Comparison of ENCODE assay signal across 10 cellular contexts in the genomic region with DNA sequence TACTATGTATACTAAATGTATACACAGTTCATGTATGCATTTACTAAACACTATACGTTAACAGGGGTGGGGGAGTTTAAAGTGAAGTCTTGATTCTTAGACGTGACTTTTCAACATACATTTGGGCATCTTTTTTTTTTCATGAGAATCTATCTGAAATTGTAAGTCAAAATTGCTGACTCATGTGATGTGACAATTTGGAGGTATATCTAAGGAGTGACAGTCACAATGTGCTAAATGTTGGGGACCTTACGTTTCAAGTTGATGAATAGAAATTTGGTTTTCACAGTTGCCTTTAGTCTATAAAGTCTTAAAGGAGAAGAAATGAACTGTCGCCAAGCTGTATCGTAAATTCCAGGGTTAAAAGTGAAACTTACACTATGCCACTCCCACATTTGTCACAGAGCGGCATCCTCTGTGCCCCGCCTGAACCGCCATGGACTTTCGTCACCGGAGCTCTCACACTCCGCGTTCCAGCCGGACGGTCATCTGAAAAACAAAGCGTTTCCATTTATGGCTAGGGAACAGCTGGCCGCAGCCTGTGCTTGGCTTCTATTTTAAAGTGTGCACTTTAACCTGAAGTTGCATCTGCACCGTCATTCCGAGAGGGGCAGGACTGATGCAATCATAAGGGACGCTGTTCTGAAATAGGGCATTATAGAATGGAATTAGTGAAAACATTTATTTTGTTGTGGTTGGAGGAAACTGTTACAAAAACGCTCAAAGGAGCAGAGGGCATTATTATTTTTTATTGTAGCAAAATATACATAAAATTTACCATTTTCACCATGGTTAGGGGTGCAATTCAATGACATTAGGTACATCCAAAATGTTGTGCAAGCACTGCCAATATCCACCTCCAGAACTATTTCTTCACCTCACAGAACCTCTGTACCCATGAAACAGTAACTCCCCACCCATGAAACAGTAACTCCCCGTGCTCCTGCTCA. TPM values are rescaled to one million over a fixed set of nuclear protein-coding genes. Genes with fewer than 3 reads are reported as not detected.
A peak's percentile ranks its signal among the peaks of the same experiment; 100 is the strongest.
DNase-seq lines count a peak whose midpoint lies in the region; ATAC-seq and TF ChIP-seq lines count a peak whose summit lies in the region.
"Had no signal": no experiment of that assay in that cellular context is flagged by ENCODE, and none has a peak within 500 bp of the region (broad histone marks: within the 10 kb centered on the region; RNA-seq: fewer than 3 reads in every experiment).

No MANE protein-coding gene starts in this region.

- in situ Hi-C loops in transverse colon (cut with MboI; ENCODE audit: low pct_ligation_motif_present in 1 of 4, low pct_unique_long_range_greater_than_20kb in 1 of 4, low sequenced_read_pairs in 3 of 4) = no loop called here
- in situ Hi-C loops in GM13977 (cut with MboI; ENCODE audit: low pct_unique_long_range_greater_than_20kb, low sequenced_read_pairs, unreplicated experiment) = no loop called here

- no peak overlapping the region for H3K4me3 Mint-ChIP-seq in activated CD4-positive, alpha-beta memory T cell treated with anti-CD3 and anti-CD28 coated beads, Interleukin-2, amount 10 ng/mL, durations not matched to agents 7 days and 5 days
- H3K4me3 Mint-ChIP-seq: activated CD8-positive, alpha-beta T cell treated with anti-CD3 and anti-CD28 coated beads for 36 hours; central memory CD8-positive, alpha-beta T cell had no signal

- ATAC-seq in lung (ENCODE audit: insufficient read depth, low FRiP score) = peak; percentile 31
- ATAC-seq: activated CD8-positive, alpha-beta T cell treated with anti-CD3 and anti-CD28 coated beads for 36 hours had no signal

- TF ChIP-seq EP300 in transverse colon (IDR thresholded peaks at IDR 0.05; ENCODE audit: low read depth) = peak; percentile 68

- H3K9me3 ChIP-seq in colonic mucosa = no peaks in the 10 kb centered on the region
- H3K9me3 ChIP-seq in lung (ENCODE audit: control insufficient read depth in 2 of 2, insufficient read depth in 1 of 2, low read length in 1 of 2) = peaks cover 0 to 7% of the 10 kb centered on the region in 2 donors
- H3K9me3 ChIP-seq in transverse colon = no peaks in the 10 kb centered on the region

- H3K27me3 ChIP-seq in colonic mucosa (no peaks in the 10 kb centered on the region), lung (ENCODE audit: control insufficient read depth, insufficient read depth) (no peaks in the 10 kb centered on the region), transverse colon (no peaks in the 10 kb centered on the region)

- H3K9ac ChIP-seq in colonic mucosa (ENCODE audit: low read depth in 2 of 2, low read length in 2 of 2) = no peak overlapping the region

- POLR2A ChIA-PET in activated CD4-positive, alpha-beta memory T cell treated with anti-CD3 and anti-CD28 coated beads, Interleukin-2, amount 10 ng/mL, durations not matched to agents 7 days and 5 days (lab: Charles Lee) = no interaction called here

- intact Hi-C loops in colonic mucosa (cut with DNase I) = no loop called here
- intact Hi-C loops in transverse colon (cut with DNase I; ENCODE audit: low total_unique reads) = no loop called here

- no peak overlapping the region for H3K27ac Mint-ChIP-seq in activated CD4-positive, alpha-beta memory T cell treated with anti-CD3 and anti-CD28 coated beads, Interleukin-2, amount 10 ng/mL, durations not matched to agents 7 days and 5 days
- H3K27ac Mint-ChIP-seq: activated CD8-positive, alpha-beta T cell treated with anti-CD3 and anti-CD28 coated beads for 36 hours had no signal

- TF ChIP-seq CTCF in colonic mucosa (IDR thresholded peaks at IDR 0.05) = no peak
- TF ChIP-seq CTCF in lung (IDR thresholded peaks at IDR 0.05; ENCODE audit: control extremely low read depth, extremely low read depth) = no peak
- no peak for TF ChIP-seq CTCF in transverse colon (IDR thresholded peaks at IDR 0.05)
- TF ChIP-seq CTCF in GM13977 (IDR thresholded peaks at IDR 0.05; ENCODE audit: extremely low read depth, insufficient read depth, missing control alignments) = no peak

- TF ChIP-seq POLR2A in transverse colon (IDR thresholded peaks at IDR 0.05) = no peak

- H3K4me1 ChIP-seq in colonic mucosa (no peaks in the 10 kb centered on the region), lung (ENCODE audit: control insufficient read depth in 2 of 2, insufficient read depth in 2 of 2, low read length in 2 of 2) (no peaks in the 10 kb centered on the region), transverse colon (peaks cover 0 to 11% (median 0%) of the 10 kb centered on the region in 4 donors)

- no peak overlapping the region for H3K4me3 ChIP-seq in colonic mucosa
- no peak overlapping the region for H3K4me3 ChIP-seq in lung
- H3K4me3 ChIP-seq in transverse colon = peak overlapping the region in 1 of 4 donors; percentile 18

- DNase-seq in HuH-7.5 (ENCODE audit: low spot score) = peak; percentile 13
- peak; percentile 77 for DNase-seq in colonic mucosa
- DNase-seq in lung (ENCODE audit: low spot score) = peak; percentile 42
- DNase-seq in transverse colon = peak; percentile 82
- no peak for DNase-seq in activated CD4-positive, alpha-beta memory T cell treated with anti-CD3 and anti-CD28 coated beads, Interleukin-2, amount 10 ng/mL, durations not matched to agents 7 days and 5 days
- no peak for DNase-seq in Kasumi-1 (lab: John Stamatoyannopoulos, UW)
- DNase-seq in GM13977 (ENCODE audit: low spot score) = no peak
- DNase-seq in GM03348 (ENCODE audit: low spot score) = no peak
- DNase-seq: activated CD8-positive, alpha-beta T cell treated with anti-CD3 and anti-CD28 coated beads for 36 hours had no signal

- peaks cover 27% of the 10 kb centered on the region for H3K27me3 Mint-ChIP-seq in activated CD4-positive, alpha-beta memory T cell treated with anti-CD3 and anti-CD28 coated beads, Interleukin-2, amount 10 ng/mL, durations not matched to agents 7 days and 5 days

- CTCF ChIA-PET in activated CD4-positive, alpha-beta memory T cell treated with anti-CD3 and anti-CD28 coated beads, Interleukin-2, amount 10 ng/mL, durations not matched to agents 7 days and 5 days (lab: Charles Lee) = no interaction called here

- H3K36me3 ChIP-seq in colonic mucosa (no peaks in the 10 kb centered on the region), lung (ENCODE audit: control insufficient read depth in 2 of 2, insufficient read depth in 2 of 2, low read length in 2 of 2) (peaks cover 2 to 11% of the 10 kb centered on the region in 2 donors), transverse colon (no peaks in the 10 kb centered on the region)

- H3K27ac ChIP-seq in colonic mucosa (peak overlapping the region; percentile 22), lung (ENCODE audit: low read depth in 1 of 2, low read length in 1 of 2) (peak overlapping the region in 1 of 2 donors; percentile 61), transverse colon (peak overlapping the region; percentile 62 to 77 (median 68))

- no peaks in the 10 kb centered on the region for H3K4me1 Mint-ChIP-seq in activated CD4-positive, alpha-beta memory T cell treated with anti-CD3 and anti-CD28 coated beads, Interleukin-2, amount 10 ng/mL, durations not matched to agents 7 days and 5 days
- H3K4me1 Mint-ChIP-seq: central memory CD8-positive, alpha-beta T cell had no signal

- no peaks in the 10 kb centered on the region for H3K36me3 Mint-ChIP-seq in activated CD4-positive, alpha-beta memory T cell treated with anti-CD3 and anti-CD28 coated beads, Interleukin-2, amount 10 ng/mL, durations not matched to agents 7 days and 5 days (ENCODE audit: low read depth)

- H3K9me3 Mint-ChIP-seq in activated CD4-positive, alpha-beta memory T cell treated with anti-CD3 and anti-CD28 coated beads, Interleukin-2, amount 10 ng/mL, durations not matched to agents 7 days and 5 days = no peaks in the 10 kb centered on the region
- H3K9me3 Mint-ChIP-seq: central memory CD8-positive, alpha-beta T cell had no signal

- 71 to 81% methylated on average over 21 of the region's 21 CpGs for WGBS in lung, 2 donors
- WGBS in transverse colon (ENCODE audit: low coverage in 1 of 2), 2 donors = 44 to 46% methylated on average over 6 to 21 of the region's 21 CpGs

RNA-seq across cellular contexts. Expression of a gene that starts 30.9 kb away (rescaled TPM):
- total RNA-seq in colonic mucosa (10 to 100 TPM in 1 of 2 donors, 1 to 10 TPM in 1; 5.0 to 34.9 TPM), lung (10 to 100 TPM; 42.0 to 58.1 TPM), transverse colon (100 to 1,000 TPM in 2 of 4 donors, 10 to 100 TPM in 2; 81.9 to 209 (median 115) TPM)
- 10 to 100 TPM; 21.5 to 25.8 TPM for polyA plus RNA-seq in lung
- not detected for total RNA-seq in activated CD4-positive, alpha-beta memory T cell treated with anti-CD3 and anti-CD28 coated beads, Interleukin-2, amount 10 ng/mL, durations not matched to agents 7 days and 5 days
- total RNA-seq: activated CD8-positive, alpha-beta T cell treated with anti-CD3 and anti-CD28 coated beads for 36 hours had no signal

RNA-seq across cellular contexts. Expression of a gene that starts 32.8 kb away (rescaled TPM):
- 1 to 10 TPM; 3.6 TPM for total RNA-seq in colonic mucosa
- total RNA-seq in lung = 1 to 10 TPM; 1.2 to 1.8 TPM
- under 1 TPM; 0.31 to 0.61 TPM for polyA plus RNA-seq in lung
- 1 to 10 TPM in 2 of 4 donors, not detected in 2; 2.5 to 3.0 TPM for total RNA-seq in transverse colon
- not detected for total RNA-seq in activated CD4-positive, alpha-beta memory T cell treated with anti-CD3 and anti-CD28 coated beads, Interleukin-2, amount 10 ng/mL, durations not matched to agents 7 days and 5 days

Comparison
In these comparisons a context has a peak if more than half of its experiments do, and no peak if none do; other contexts are left out.
1. DNase-seq: peak in HuH-7.5 (single experiment), colonic mucosa (single experiment), lung (single experiment) and transverse colon (single experiment); none in activated CD4-positive, alpha-beta memory T cell treated with anti-CD3 and anti-CD28 coated beads, Interleukin-2, amount 10 ng/mL, durations not matched to agents 7 days and 5 days (single experiment), Kasumi-1 (0 of 2), GM13977 (single experiment) and GM03348 (single experiment).
2. RNA of a gene that starts 30.9 kb away (total RNA-seq): 81.9 to 209 TPM in transverse colon, 42.0 to 58.1 TPM in lung and 5.0 to 34.9 TPM in colonic mucosa; not detected in activated CD4-positive, alpha-beta memory T cell treated with anti-CD3 and anti-CD28 coated beads, Interleukin-2, amount 10 ng/mL, durations not matched to agents 7 days and 5 days; every median in the first group is over 4 times any median in the second.